ENCODE assay signal across 8 cellular contexts in genomic region chr6:157021267-157022021, GRCh38.
A peak's percentile ranks its signal among the peaks of the same experiment; 100 is the strongest.
DNase-seq lines count a peak whose midpoint lies in the region; ATAC-seq and TF ChIP-seq lines count a peak whose summit lies in the region.

No MANE protein-coding gene starts in this region.

- peak overlapping the region; percentile 95 for H3K4me3 Mint-ChIP-seq in nephron progenitor cell
- peak overlapping the region; percentile 91 for H3K4me3 Mint-ChIP-seq in stimulated activated naive CD8-positive, alpha-beta T cell treated with anti-CD3 and anti-CD28 coated beads, Interleukin-15, Interleukin-2, amounts not matched to agents 100 ng/mL and 50 ng/mL, for 24 hours

- no peaks in the 10 kb centered on the region for H3K27me3 Mint-ChIP-seq in nephron progenitor cell (ENCODE audit: low read depth, poor library complexity)
- H3K27me3 Mint-ChIP-seq in stimulated activated naive CD8-positive, alpha-beta T cell treated with anti-CD3 and anti-CD28 coated beads, Interleukin-15, Interleukin-2, amounts not matched to agents 100 ng/mL and 50 ng/mL, for 24 hours: no peaks in the 10 kb centered on the region

- DNase-seq in ELF-1 (ENCODE audit: low read depth, low spot score) (peak; percentile 95), RPMI7951 (ENCODE audit: low read depth) (peak; percentile 94), fibroblast of pulmonary artery (ENCODE audit: low read depth) (peak; percentile 89), nephron progenitor cell (peak; percentile 86)
- DNase-seq in Jurkat, Clone E6-1 (ENCODE audit: low read depth, low spot score): peak; percentile 68
- peak; percentile 82 for DNase-seq in activated T-helper 9 cell treated with anti-CD3 and anti-CD28 coated beads, Interleukin-2, amount 50 U/mL, for 16 hours (ENCODE audit: low read depth)

- H3K9me3 Mint-ChIP-seq in nephron progenitor cell: peaks cover 22% of the 10 kb centered on the region
- H3K9me3 Mint-ChIP-seq in stimulated activated naive CD8-positive, alpha-beta T cell treated with anti-CD3 and anti-CD28 coated beads, Interleukin-15, Interleukin-2, amounts not matched to agents 100 ng/mL and 50 ng/mL, for 24 hours: no peaks in the 10 kb centered on the region

- peak overlapping the region; percentile 72 for H3K4me3 ChIP-seq in Jurkat, Clone E6-1 (ENCODE audit: low read length)
- peak overlapping the region; percentile 72 for H3K4me3 ChIP-seq in fibroblast of pulmonary artery (replicated peaks; ENCODE audit: low read depth, low read length)

- H3K36me3 Mint-ChIP-seq in nephron progenitor cell (ENCODE audit: low read depth): peaks cover 20% of the 10 kb centered on the region
- peaks cover 5% of the 10 kb centered on the region for H3K36me3 Mint-ChIP-seq in stimulated activated naive CD8-positive, alpha-beta T cell treated with anti-CD3 and anti-CD28 coated beads, Interleukin-15, Interleukin-2, amounts not matched to agents 100 ng/mL and 50 ng/mL, for 24 hours (ENCODE audit: low read depth)

- peak; percentile 79 for ATAC-seq in GM21723 (IDR thresholded peaks at IDR 0.05; ENCODE audit: unreplicated experiment)

- H3K4me1 Mint-ChIP-seq in nephron progenitor cell: peaks cover 40% of the 10 kb centered on the region
- H3K4me1 Mint-ChIP-seq in stimulated activated naive CD8-positive, alpha-beta T cell treated with anti-CD3 and anti-CD28 coated beads, Interleukin-15, Interleukin-2, amounts not matched to agents 100 ng/mL and 50 ng/mL, for 24 hours (ENCODE audit: low read depth): peaks cover 72% of the 10 kb centered on the region

- peak overlapping the region; percentile 100 for H3K27ac Mint-ChIP-seq in nephron progenitor cell
- H3K27ac Mint-ChIP-seq in stimulated activated naive CD8-positive, alpha-beta T cell treated with anti-CD3 and anti-CD28 coated beads, Interleukin-15, Interleukin-2, amounts not matched to agents 100 ng/mL and 50 ng/mL, for 24 hours: peak overlapping the region; percentile 99

- TF ChIP-seq CTCF in fibroblast of pulmonary artery (IDR thresholded peaks at IDR 0.05; ENCODE audit: low read length, missing control alignments) (peak; percentile 2), nephron progenitor cell (IDR thresholded peaks at IDR 0.05) (peak; percentile 44)

Comparison
In these comparisons a context has a peak if more than half of its experiments do, and no peak if none do; other contexts are left out.
1. Peak in every context shown above with its lines: DNase-seq, ATAC-seq and H3K4me3 ChIP-seq.